6 cellular contexts compared by ENCODE assay signal in the genomic region with DNA sequence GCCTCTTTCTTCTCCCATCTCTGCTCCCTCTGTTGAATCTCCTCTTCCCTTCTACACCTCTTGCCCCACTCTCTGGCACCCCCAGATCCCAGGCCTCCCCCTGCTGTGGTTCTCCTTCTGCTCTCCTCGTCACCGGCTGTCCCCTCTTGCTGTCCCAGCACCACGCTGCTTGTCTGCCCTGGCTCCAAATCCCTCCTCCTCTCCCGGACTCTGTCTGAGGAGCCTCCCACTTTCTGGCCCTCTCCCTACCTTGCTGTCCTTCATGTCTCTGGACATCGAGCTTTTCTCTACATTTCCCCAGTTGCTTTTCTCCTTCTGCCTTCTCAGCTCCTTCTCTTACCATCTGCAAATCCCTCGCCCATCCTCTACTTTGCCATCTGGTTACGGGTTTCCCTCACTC. TPM values are rescaled to one million over a fixed set of nuclear protein-coding genes. Genes with fewer than 3 reads are reported as not detected.
DNase-seq lines count a peak whose midpoint lies in the region; ATAC-seq and TF ChIP-seq lines count a peak whose summit lies in the region.

No MANE protein-coding gene starts in this region.

- no peaks in the 10 kb centered on the region for H3K36me3 ChIP-seq in CD8-positive, alpha-beta T cell (ENCODE audit: insufficient read depth, low read length)
- H3K36me3 ChIP-seq in lower lobe of right lung, result peaks cover 11% of the 10 kb centered on the region

- no peaks in the 10 kb centered on the region for H3K27me3 ChIP-seq in CD8-positive, alpha-beta T cell (ENCODE audit: insufficient read depth, low read length)
- H3K27me3 ChIP-seq in lower lobe of right lung (ENCODE audit: low read depth), result no peaks in the 10 kb centered on the region

- H3K4me3 ChIP-seq in CD8-positive, alpha-beta T cell (ENCODE audit: low read depth, low read length), result peak overlapping the region; percentile 59
- peak overlapping the region; percentile 74 for H3K4me3 ChIP-seq in lower lobe of right lung

- H3K4me3 Mint-ChIP-seq in CD8-positive, alpha-beta T cell, result peak overlapping the region; percentile 77
- H3K4me3 Mint-ChIP-seq in activated CD4-positive, alpha-beta memory T cell treated with anti-CD3 and anti-CD28 coated beads, Interleukin-2, amount 10 ng/mL, durations not matched to agents 7 days and 5 days, result peak overlapping the region; percentile 76

- intact Hi-C loops in CD8-positive, alpha-beta T cell (cut with DNase I, micrococcal nuclease), result loop anchor here (5.0 to 10.0 kb wide), 4 partner anchors 40 to 860 kb away; partner anchors contain the start of genes MYADM (in 1 of the 2) and ZNF480 (in 1 of the 2)
- intact Hi-C loops in lower lobe of right lung (cut with DNase I), result no loop called here

- peaks cover 13% of the 10 kb centered on the region for H3K4me1 ChIP-seq in CD8-positive, alpha-beta T cell (ENCODE audit: insufficient read depth, low read length)
- H3K4me1 ChIP-seq in lower lobe of right lung, result peaks cover 15% of the 10 kb centered on the region

- H3K9me3 ChIP-seq in CD8-positive, alpha-beta T cell (ENCODE audit: low read length), result no peaks in the 10 kb centered on the region
- H3K9me3 ChIP-seq in lower lobe of right lung, result peaks cover 25% of the 10 kb centered on the region

- no peak for TF ChIP-seq CTCF in CD8-positive, alpha-beta T cell (IDR thresholded peaks at IDR 0.05)
- TF ChIP-seq CTCF in lower lobe of right lung (IDR thresholded peaks at IDR 0.05), result no peak

- no peak for ATAC-seq in CD8-positive, alpha-beta T cell
- ATAC-seq in lower lobe of right lung, result peak; percentile 15 to 25
- no peak for ATAC-seq in HG02642 (IDR thresholded peaks at IDR 0.05; ENCODE audit: poor library complexity, unreplicated experiment)

- H3K4me1 Mint-ChIP-seq in CD8-positive, alpha-beta T cell (ENCODE audit: low read depth), result peaks cover 23% of the 10 kb centered on the region
- H3K4me1 Mint-ChIP-seq in activated CD4-positive, alpha-beta memory T cell treated with anti-CD3 and anti-CD28 coated beads, Interleukin-2, amount 10 ng/mL, durations not matched to agents 7 days and 5 days, result peaks cover 16% of the 10 kb centered on the region

- peaks cover 53% of the 10 kb centered on the region for H3K36me3 Mint-ChIP-seq in CD8-positive, alpha-beta T cell
- peaks cover 46% of the 10 kb centered on the region for H3K36me3 Mint-ChIP-seq in activated CD4-positive, alpha-beta memory T cell treated with anti-CD3 and anti-CD28 coated beads, Interleukin-2, amount 10 ng/mL, durations not matched to agents 7 days and 5 days (ENCODE audit: low read depth)

- no peak for DNase-seq in CD8-positive, alpha-beta T cell
- no peak for DNase-seq in activated CD4-positive, alpha-beta memory T cell treated with anti-CD3 and anti-CD28 coated beads, Interleukin-2, amount 10 ng/mL, durations not matched to agents 7 days and 5 days
- DNase-seq in lower lobe of right lung (no peak), hippocampal formation (lab: John Stamatoyannopoulos, UW) (no peak)
- no peak for DNase-seq in stimulated activated CD4-positive, alpha-beta T cell treated with anti-CD3 and anti-CD28 coated beads, Interleukin-12 subunit alpha, Interleukin-12 subunit beta, amount 100 ng/mL, for 4 hours

- peaks cover 36% of the 10 kb centered on the region for H3K9me3 Mint-ChIP-seq in CD8-positive, alpha-beta T cell
- peaks cover 49% of the 10 kb centered on the region for H3K9me3 Mint-ChIP-seq in activated CD4-positive, alpha-beta memory T cell treated with anti-CD3 and anti-CD28 coated beads, Interleukin-2, amount 10 ng/mL, durations not matched to agents 7 days and 5 days

- POLR2A ChIA-PET in CD8-positive, alpha-beta T cell (lab: Charles Lee), result interaction anchor here (1.4 kb wide), 1 partner anchor 24 kb away, joined by 3 read pairs; no protein-coding TSS in a partner anchor
- POLR2A ChIA-PET in activated CD4-positive, alpha-beta memory T cell treated with anti-CD3 and anti-CD28 coated beads, Interleukin-2, amount 10 ng/mL, durations not matched to agents 7 days and 5 days (lab: Charles Lee), result interaction anchor here (1.1 kb wide), 1 partner anchor 336 kb away, joined by 3 read pairs; the partner anchor contains the start of gene ZNF28

- H3K27me3 Mint-ChIP-seq in CD8-positive, alpha-beta T cell (ENCODE audit: low read depth), result no peaks in the 10 kb centered on the region
- H3K27me3 Mint-ChIP-seq in activated CD4-positive, alpha-beta memory T cell treated with anti-CD3 and anti-CD28 coated beads, Interleukin-2, amount 10 ng/mL, durations not matched to agents 7 days and 5 days, result no peaks in the 10 kb centered on the region

- CTCF ChIA-PET in CD8-positive, alpha-beta T cell (lab: Charles Lee), result no interaction called here
- CTCF ChIA-PET in activated CD4-positive, alpha-beta memory T cell treated with anti-CD3 and anti-CD28 coated beads, Interleukin-2, amount 10 ng/mL, durations not matched to agents 7 days and 5 days (lab: Charles Lee), result no interaction called here

- H3K27ac ChIP-seq in CD8-positive, alpha-beta T cell (ENCODE audit: low read depth, low read length), result peak overlapping the region; percentile 14
- H3K27ac ChIP-seq in lower lobe of right lung, result peak overlapping the region; percentile 76

- peak overlapping the region; percentile 79 for H3K27ac Mint-ChIP-seq in CD8-positive, alpha-beta T cell
- H3K27ac Mint-ChIP-seq in activated CD4-positive, alpha-beta memory T cell treated with anti-CD3 and anti-CD28 coated beads, Interleukin-2, amount 10 ng/mL, durations not matched to agents 7 days and 5 days, result no peak overlapping the region

RNA-seq across cellular contexts. Expression of gene ZNF347, which starts 1.3 kb away (rescaled TPM):
- total RNA-seq in CD8-positive, alpha-beta T cell, result 1 to 10 TPM; 3.0 to 3.3 TPM
- 1 to 10 TPM; 6.5 TPM for total RNA-seq in activated CD4-positive, alpha-beta memory T cell treated with anti-CD3 and anti-CD28 coated beads, Interleukin-2, amount 10 ng/mL, durations not matched to agents 7 days and 5 days
- total RNA-seq in lower lobe of right lung, result 13.1 TPM

RNA-seq across cellular contexts. Expression of gene ZNF415, which starts 24.9 kb away (rescaled TPM):
- total RNA-seq in CD8-positive, alpha-beta T cell, result 1 to 10 TPM; 1.1 to 1.2 TPM
- total RNA-seq in activated CD4-positive, alpha-beta memory T cell treated with anti-CD3 and anti-CD28 coated beads, Interleukin-2, amount 10 ng/mL, durations not matched to agents 7 days and 5 days, result under 1 TPM; 0.13 to 0.33 TPM
- 4.0 TPM for total RNA-seq in lower lobe of right lung

RNA-seq across cellular contexts. Expression of gene ZNF665, which starts 35.6 kb away (rescaled TPM):
- total RNA-seq in CD8-positive, alpha-beta T cell, result 1 to 10 TPM; 1.5 to 2.4 TPM
- 1 to 10 TPM; 2.0 to 4.3 TPM for total RNA-seq in activated CD4-positive, alpha-beta memory T cell treated with anti-CD3 and anti-CD28 coated beads, Interleukin-2, amount 10 ng/mL, durations not matched to agents 7 days and 5 days
- total RNA-seq in lower lobe of right lung, result 4.5 TPM

RNA-seq across cellular contexts. Expression of gene ZNF160, which starts 54.4 kb away (rescaled TPM):
- 10 to 100 TPM; 50.8 to 53.3 TPM for total RNA-seq in CD8-positive, alpha-beta T cell
- total RNA-seq in activated CD4-positive, alpha-beta memory T cell treated with anti-CD3 and anti-CD28 coated beads, Interleukin-2, amount 10 ng/mL, durations not matched to agents 7 days and 5 days, result 10 to 100 TPM; 37.5 to 38.1 TPM
- 35.5 TPM for total RNA-seq in lower lobe of right lung

Comparison
In these comparisons a context has a peak if more than half of its experiments do, and no peak if none do; other contexts are left out.
1. ATAC-seq: peak in lower lobe of right lung (2 of 2); none in CD8-positive, alpha-beta T cell (single experiment) and HG02642 (single experiment).